In genomic region chr3:65575376-65575840, GRCh38 we compare ENCODE assay signal across 15 cellular contexts.
DNase-seq lines count a peak whose midpoint lies in the region; ATAC-seq, FAIRE-seq and TF ChIP-seq lines count a peak whose summit lies in the region.
"Had no signal": no experiment of that assay in that cellular context is flagged by ENCODE, and none has a peak within 500 bp of the region (broad histone marks: within the 10 kb centered on the region; RNA-seq: fewer than 3 reads in every experiment).

No MANE protein-coding gene starts in this region.

- no peaks in the 10 kb centered on the region for H3K36me3 Mint-ChIP-seq in astrocyte (ENCODE audit: low read depth, unreplicated experiment)

- TF ChIP-seq CTCF in astrocyte (IDR thresholded peaks at IDR 0.05; ENCODE audit: insufficient read depth, low read depth, low read length) (no peak), vagina (IDR thresholded peaks at IDR 0.05) (no peak)

- intact Hi-C loops in vagina (cut with DNase I), result no loop called here

- H3K9me3 Mint-ChIP-seq in astrocyte (ENCODE audit: unreplicated experiment), result no peaks in the 10 kb centered on the region

- no peak overlapping the region for H3K4me3 Mint-ChIP-seq in astrocyte (ENCODE audit: unreplicated experiment)
- H3K4me3 Mint-ChIP-seq: activated CD4-positive, alpha-beta T cell treated with anti-CD3 and anti-CD28 coated beads for 36 hours; mesothelial cell of epicardium had no signal

- H3K79me2 ChIP-seq in astrocyte (ENCODE audit: insufficient read depth, low read length), result peaks cover 12% of the 10 kb centered on the region

- peak overlapping the region; percentile 49 for H3K4me2 ChIP-seq in astrocyte (ENCODE audit: low read length)

- DNase-seq in AG08395 (ENCODE audit: low spot score) (peak; percentile 22), HT-29 (ENCODE audit: low spot score) (peak; percentile 1), astrocyte (ENCODE audit: low read depth) (peak; percentile 88), iris pigment epithelial cell (ENCODE audit: low read depth) (peak; percentile 92), vagina (ENCODE audit: extremely low spot score in 2 of 2) (no peak), T1000 (lab: John Stamatoyannopoulos, UW) (no peak)
- DNase-seq in activated naive CD4-positive, alpha-beta T cell treated with Interleukin-2 at 50 U/mL for 16 hours, result no peak
- DNase-seq: activated CD4-positive, alpha-beta T cell treated with anti-CD3 and anti-CD28 coated beads for 36 hours; C1 segment of cervical spinal cord; NCI-H1048; NCI-H510A treated with DMSO at 0.1 percent for 48 hours had no signal

- H3K9me3 ChIP-seq in astrocyte (ENCODE audit: insufficient read depth, low read depth, low read length) (no peaks in the 10 kb centered on the region), vagina (no peaks in the 10 kb centered on the region)
- H3K9me3 ChIP-seq: prostate gland had no signal

- H3K4me1 ChIP-seq in astrocyte (ENCODE audit: insufficient read depth, low read length) (peaks cover 24% of the 10 kb centered on the region), vagina (no peaks in the 10 kb centered on the region)
- H3K4me1 ChIP-seq: prostate gland had no signal

- H3K36me3 ChIP-seq in astrocyte (ENCODE audit: insufficient read depth, low read length) (no peaks in the 10 kb centered on the region), vagina (no peaks in the 10 kb centered on the region)
- H3K36me3 ChIP-seq: prostate gland had no signal

- H3K4me1 Mint-ChIP-seq in astrocyte (ENCODE audit: low read depth, unreplicated experiment), result peaks cover 24% of the 10 kb centered on the region
- H3K4me1 Mint-ChIP-seq: activated CD4-positive, alpha-beta T cell treated with anti-CD3 and anti-CD28 coated beads for 36 hours had no signal

- no peaks in the 10 kb centered on the region for H4K20me1 ChIP-seq in astrocyte (ENCODE audit: insufficient read depth, low read length)

- peak; percentile 95 for FAIRE-seq in astrocyte (lab: Jason Lieb, UNC)

- peak overlapping the region; percentile 76 for H3K27ac Mint-ChIP-seq in astrocyte (ENCODE audit: unreplicated experiment)
- H3K27ac Mint-ChIP-seq: activated CD4-positive, alpha-beta T cell treated with anti-CD3 and anti-CD28 coated beads for 36 hours; mesothelial cell of epicardium had no signal

- H3K27ac ChIP-seq in astrocyte (ENCODE audit: low read depth, low read length) (peak overlapping the region; percentile 74), vagina (no peak overlapping the region)
- H3K27ac ChIP-seq: prostate gland, SK-N-MC had no signal

- H2AFZ ChIP-seq in astrocyte (ENCODE audit: low read depth, low read length), result no peak overlapping the region

- no peaks in the 10 kb centered on the region for H3K27me3 ChIP-seq in astrocyte (ENCODE audit: insufficient read depth, low read length)
- H3K27me3 ChIP-seq in vagina, result no peaks in the 10 kb centered on the region

- ATAC-seq in HG02798 (IDR thresholded peaks at IDR 0.05; ENCODE audit: poor library complexity, unreplicated experiment), result no peak
- ATAC-seq: activated CD4-positive, alpha-beta T cell treated with anti-CD3 and anti-CD28 coated beads for 36 hours had no signal

- H3K9ac ChIP-seq in astrocyte (ENCODE audit: low read length), result peak overlapping the region; percentile 32

- peak overlapping the region; percentile 3 for H3K4me3 ChIP-seq in astrocyte (ENCODE audit: insufficient read depth, low read depth, low read length)
- H3K4me3 ChIP-seq in vagina, result no peak overlapping the region
- H3K4me3 ChIP-seq: prostate gland, SK-N-MC had no signal

- TF ChIP-seq POLR2A in vagina (IDR thresholded peaks at IDR 0.05), result no peak

- no peaks in the 10 kb centered on the region for H3K27me3 Mint-ChIP-seq in astrocyte (ENCODE audit: low read depth, unreplicated experiment)
- H3K27me3 Mint-ChIP-seq: activated CD4-positive, alpha-beta T cell treated with anti-CD3 and anti-CD28 coated beads for 36 hours had no signal

Comparison
In these comparisons a context has a peak if more than half of its experiments do, and no peak if none do; other contexts are left out.
1. DNase-seq: peak in AG08395 (single experiment), HT-29 (single experiment), astrocyte (single experiment) and iris pigment epithelial cell (single experiment); none in vagina (0 of 2), activated naive CD4-positive, alpha-beta T cell treated with Interleukin-2 at 50 U/mL for 16 hours (single experiment) and T1000 (single experiment).